In the genomic region with DNA sequence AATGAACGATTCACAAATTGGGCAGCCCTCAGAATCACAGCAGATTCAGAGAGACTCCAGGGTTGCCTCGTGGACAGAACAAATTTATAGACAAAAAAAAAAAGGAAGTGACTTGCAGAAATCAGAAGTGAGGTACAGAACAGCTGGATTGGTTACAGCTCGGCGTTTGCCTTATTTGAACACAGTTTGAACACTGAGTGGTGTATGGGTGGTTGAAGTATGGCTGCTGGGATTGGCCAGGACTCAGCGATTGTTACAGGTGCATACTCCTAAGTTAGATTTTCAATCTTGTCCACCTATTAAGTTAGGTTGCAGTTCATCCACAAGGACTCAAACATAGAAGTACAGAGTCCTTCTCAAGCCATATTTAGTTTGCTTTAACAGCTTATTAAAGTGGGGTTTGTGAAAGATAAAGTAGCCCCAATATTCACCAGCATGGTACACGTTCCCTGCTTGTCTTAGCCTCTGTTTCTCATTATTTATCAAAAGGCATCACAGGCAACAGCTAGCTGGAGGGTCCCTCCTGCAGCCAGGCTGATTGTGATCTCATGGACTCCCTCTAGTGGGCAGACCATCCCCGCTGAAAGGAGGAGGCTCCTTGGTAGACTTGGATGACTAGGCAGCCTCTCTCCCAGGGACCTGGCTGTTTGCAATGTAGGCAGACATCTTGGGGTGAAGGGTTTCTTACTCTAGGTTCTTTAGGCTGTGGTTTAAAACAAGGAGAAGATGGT, we compare ENCODE assay signal across 1 cellular context.
A peak's percentile ranks its signal among the peaks of the same experiment; 100 is the strongest.
TF ChIP-seq lines count a peak whose summit lies in the region.

No MANE protein-coding gene starts in this region.

TF ChIP-seq in HCT116, 20 proteins besides CTCF, POLR2A, EP300 and RAD21 (continued from another document):
- TF ChIP-seq, protein P1, sequence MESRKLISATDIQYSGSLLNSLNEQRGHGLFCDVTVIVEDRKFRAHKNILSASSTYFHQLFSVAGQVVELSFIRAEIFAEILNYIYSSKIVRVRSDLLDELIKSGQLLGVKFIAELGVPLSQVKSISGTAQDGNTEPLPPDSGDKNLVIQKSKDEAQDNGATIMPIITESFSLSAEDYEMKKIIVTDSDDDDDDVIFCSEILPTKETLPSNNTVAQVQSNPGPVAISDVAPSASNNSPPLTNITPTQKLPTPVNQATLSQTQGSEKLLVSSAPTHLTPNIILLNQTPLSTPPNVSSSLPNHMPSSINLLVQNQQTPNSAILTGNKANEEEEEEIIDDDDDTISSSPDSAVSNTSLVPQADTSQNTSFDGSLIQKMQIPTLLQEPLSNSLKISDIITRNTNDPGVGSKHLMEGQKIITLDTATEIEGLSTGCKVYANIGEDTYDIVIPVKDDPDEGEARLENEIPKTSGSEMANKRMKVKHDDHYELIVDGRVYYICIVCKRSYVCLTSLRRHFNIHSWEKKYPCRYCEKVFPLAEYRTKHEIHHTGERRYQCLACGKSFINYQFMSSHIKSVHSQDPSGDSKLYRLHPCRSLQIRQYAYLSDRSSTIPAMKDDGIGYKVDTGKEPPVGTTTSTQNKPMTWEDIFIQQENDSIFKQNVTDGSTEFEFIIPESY (IDR thresholded peaks at IDR 0.05; ENCODE audit: extremely low read depth, insufficient replicate concordance, low read length), result no peak
- TF ChIP-seq FOSL1 (IDR thresholded peaks at IDR 0.05; ENCODE audit: low read depth), result no peak
- TF ChIP-seq EGR1 (IDR thresholded peaks at IDR 0.05; ENCODE audit: low read depth), result no peak
- TF ChIP-seq, protein P2, sequence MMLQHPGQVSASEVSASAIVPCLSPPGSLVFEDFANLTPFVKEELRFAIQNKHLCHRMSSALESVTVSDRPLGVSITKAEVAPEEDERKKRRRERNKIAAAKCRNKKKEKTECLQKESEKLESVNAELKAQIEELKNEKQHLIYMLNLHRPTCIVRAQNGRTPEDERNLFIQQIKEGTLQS (IDR thresholded peaks at IDR 0.05), result no peak
- TF ChIP-seq, protein P3, sequence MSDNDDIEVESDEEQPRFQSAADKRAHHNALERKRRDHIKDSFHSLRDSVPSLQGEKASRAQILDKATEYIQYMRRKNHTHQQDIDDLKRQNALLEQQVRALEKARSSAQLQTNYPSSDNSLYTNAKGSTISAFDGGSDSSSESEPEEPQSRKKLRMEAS (IDR thresholded peaks at IDR 0.05), result no peak
- TF ChIP-seq JUND (IDR thresholded peaks at IDR 0.05), result no peak
- TF ChIP-seq EZH2phosphoT487 (IDR thresholded peaks at IDR 0.05; ENCODE audit: borderline replicate concordance), result no peak
- TF ChIP-seq YY1 (IDR thresholded peaks at IDR 0.05; ENCODE audit: extremely low read depth, insufficient replicate concordance, low read depth, low read length), result peak; percentile 78
- TF ChIP-seq SRF (IDR thresholded peaks at IDR 0.05; ENCODE audit: low read depth), result no peak
- no peak for TF ChIP-seq ZFX (IDR thresholded peaks at IDR 0.05)
- TF ChIP-seq POLR2AphosphoS5 (IDR thresholded peaks at IDR 0.05; ENCODE audit: low read depth, low read length), result no peak
- TF ChIP-seq EZH2 (IDR thresholded peaks at IDR 0.05), result no peak
- TF ChIP-seq CBX3 (IDR thresholded peaks at IDR 0.05; ENCODE audit: low read depth), result peak; percentile 62; the same call in 1 of the 2 replicates
